ENCODE assay signal across 1 cellular context in genomic region chr2:8893474-8893873, GRCh38.
TF ChIP-seq lines count a peak whose summit lies in the region.

No MANE protein-coding gene starts in this region.

TF ChIP-seq in GM23338, 12 proteins besides CTCF, POLR2A, EP300 and RAD21 (continued from another document):
- TF ChIP-seq, protein P1, sequence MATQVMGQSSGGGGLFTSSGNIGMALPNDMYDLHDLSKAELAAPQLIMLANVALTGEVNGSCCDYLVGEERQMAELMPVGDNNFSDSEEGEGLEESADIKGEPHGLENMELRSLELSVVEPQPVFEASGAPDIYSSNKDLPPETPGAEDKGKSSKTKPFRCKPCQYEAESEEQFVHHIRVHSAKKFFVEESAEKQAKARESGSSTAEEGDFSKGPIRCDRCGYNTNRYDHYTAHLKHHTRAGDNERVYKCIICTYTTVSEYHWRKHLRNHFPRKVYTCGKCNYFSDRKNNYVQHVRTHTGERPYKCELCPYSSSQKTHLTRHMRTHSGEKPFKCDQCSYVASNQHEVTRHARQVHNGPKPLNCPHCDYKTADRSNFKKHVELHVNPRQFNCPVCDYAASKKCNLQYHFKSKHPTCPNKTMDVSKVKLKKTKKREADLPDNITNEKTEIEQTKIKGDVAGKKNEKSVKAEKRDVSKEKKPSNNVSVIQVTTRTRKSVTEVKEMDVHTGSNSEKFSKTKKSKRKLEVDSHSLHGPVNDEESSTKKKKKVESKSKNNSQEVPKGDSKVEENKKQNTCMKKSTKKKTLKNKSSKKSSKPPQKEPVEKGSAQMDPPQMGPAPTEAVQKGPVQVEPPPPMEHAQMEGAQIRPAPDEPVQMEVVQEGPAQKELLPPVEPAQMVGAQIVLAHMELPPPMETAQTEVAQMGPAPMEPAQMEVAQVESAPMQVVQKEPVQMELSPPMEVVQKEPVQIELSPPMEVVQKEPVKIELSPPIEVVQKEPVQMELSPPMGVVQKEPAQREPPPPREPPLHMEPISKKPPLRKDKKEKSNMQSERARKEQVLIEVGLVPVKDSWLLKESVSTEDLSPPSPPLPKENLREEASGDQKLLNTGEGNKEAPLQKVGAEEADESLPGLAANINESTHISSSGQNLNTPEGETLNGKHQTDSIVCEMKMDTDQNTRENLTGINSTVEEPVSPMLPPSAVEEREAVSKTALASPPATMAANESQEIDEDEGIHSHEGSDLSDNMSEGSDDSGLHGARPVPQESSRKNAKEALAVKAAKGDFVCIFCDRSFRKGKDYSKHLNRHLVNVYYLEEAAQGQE (IDR thresholded peaks at IDR 0.05; ENCODE audit: unreplicated experiment) = no peak
- no peak for TF ChIP-seq ZNF114 (CRISPR knock-in tag; IDR thresholded peaks at IDR 0.05)
- TF ChIP-seq, protein P2, sequence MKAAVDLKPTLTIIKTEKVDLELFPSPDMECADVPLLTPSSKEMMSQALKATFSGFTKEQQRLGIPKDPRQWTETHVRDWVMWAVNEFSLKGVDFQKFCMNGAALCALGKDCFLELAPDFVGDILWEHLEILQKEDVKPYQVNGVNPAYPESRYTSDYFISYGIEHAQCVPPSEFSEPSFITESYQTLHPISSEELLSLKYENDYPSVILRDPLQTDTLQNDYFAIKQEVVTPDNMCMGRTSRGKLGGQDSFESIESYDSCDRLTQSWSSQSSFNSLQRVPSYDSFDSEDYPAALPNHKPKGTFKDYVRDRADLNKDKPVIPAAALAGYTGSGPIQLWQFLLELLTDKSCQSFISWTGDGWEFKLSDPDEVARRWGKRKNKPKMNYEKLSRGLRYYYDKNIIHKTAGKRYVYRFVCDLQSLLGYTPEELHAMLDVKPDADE (IDR thresholded peaks at IDR 0.05) = no peak
